Comparison of ENCODE assay signal across 22 cellular contexts in the genomic region with DNA sequence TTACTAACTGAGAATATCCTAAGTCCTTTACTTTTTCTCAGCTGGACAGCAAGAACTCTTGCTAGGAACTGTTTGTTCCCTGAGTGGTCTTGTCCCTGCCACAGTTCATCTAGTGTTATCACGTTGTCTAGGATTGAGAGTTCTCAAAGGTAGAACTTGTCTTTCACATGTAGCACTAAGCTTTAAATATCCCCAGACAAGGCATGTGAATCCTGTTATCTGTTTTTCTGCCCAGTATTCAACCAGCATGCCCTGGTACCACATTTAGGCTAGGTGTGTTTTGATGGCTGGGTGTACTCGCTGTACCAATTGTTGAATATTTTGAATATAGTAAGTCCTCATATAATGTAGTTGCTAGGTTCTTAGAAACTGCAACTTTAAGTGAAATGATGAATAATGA. TPM values are rescaled to one million over a fixed set of nuclear protein-coding genes. Genes with fewer than 3 reads are reported as not detected.
"Had no signal": no experiment of that assay in that cellular context is flagged by ENCODE, and none has a peak within 500 bp of the region (broad histone marks: within the 10 kb centered on the region; RNA-seq: fewer than 3 reads in every experiment).

No MANE protein-coding gene starts in this region.

- H3K36me3 ChIP-seq: MG63, SJCRH30 had no signal

- ATAC-seq: HepG2 had no signal

- H3K9me3 ChIP-seq: MG63, SJCRH30 had no signal

- H3K27me3 ChIP-seq: MG63, SJCRH30 had no signal

- DNase-seq: IMR-90, Karpas-422, KG1, MG63, NCI-H1092, NCI-H1105 treated with DMSO at 0.1 percent for 48 hours, NCI-H1417 treated with DMSO at 0.1 percent for 48 hours, NCI-H146, NCI-H1694 treated with DMSO at 0.1 percent for 48 hours, NCI-H1930, NCI-H2081, NCI-H2107, NCI-H2227 treated with DMSO at 0.1 percent for 48 hours, NCI-H524, NCI-H69, NCI-H774, RPMI8226, SHP77 treated with DMSO at 0.1 percent for 48 hours, SJCRH30 had no signal

- H3K27ac ChIP-seq: SJCRH30, SK-N-MC had no signal

- H3K4me3 ChIP-seq: MG63, SJCRH30, SK-N-MC had no signal

- H3K4me1 ChIP-seq: SJCRH30 had no signal

RNA-seq across cellular contexts. Expression of gene PDZD2, which starts 27.9 kb away (rescaled TPM):
- total RNA-seq: HepG2, NCI-H460 had no signal
